1 cellular context compared by ENCODE assay signal in the genomic region with DNA sequence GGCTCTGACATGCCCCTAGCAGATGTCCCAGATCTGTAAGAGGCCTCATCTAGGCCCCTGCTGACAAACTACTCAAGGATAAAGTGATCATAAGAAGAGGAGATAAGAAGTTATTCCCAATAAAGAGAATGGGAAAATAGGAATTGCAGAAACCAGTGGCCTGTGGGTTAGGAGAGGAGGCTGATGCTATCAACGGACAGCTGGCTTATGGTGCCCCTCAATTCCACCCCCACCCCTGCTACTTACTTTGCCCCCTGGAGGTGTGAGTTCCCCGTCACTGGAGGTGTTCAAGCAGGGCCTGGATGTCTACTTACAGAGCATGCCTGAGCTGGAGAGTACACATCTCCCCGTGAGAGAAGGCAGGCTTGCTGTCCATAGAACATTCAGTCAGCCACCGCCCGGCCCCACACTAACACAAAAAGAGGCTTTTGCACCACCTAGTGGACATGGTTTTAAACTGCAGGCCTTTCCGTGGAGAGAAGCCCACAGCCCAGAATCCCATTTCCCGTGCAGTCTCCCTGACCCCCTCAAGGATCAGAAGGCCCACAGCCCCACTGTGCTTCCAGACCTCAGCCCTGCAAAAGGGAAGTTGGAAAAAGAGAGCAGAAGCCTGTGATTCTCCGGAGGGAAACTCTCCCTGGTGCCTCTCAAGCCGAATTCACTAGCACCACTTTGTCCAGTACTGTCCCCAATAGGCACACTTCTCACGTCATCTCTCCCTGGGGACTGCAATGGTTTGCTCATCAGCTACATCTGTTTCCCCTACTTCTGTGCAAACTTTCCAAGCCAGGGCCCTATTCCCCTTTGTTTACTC.
TF ChIP-seq lines count a peak whose summit lies in the region.

No MANE protein-coding gene starts in this region.

TF ChIP-seq in HepG2, 621 proteins besides CTCF, POLR2A, EP300 and RAD21 (continued from another document and continues in another):
- TF ChIP-seq, protein P1, sequence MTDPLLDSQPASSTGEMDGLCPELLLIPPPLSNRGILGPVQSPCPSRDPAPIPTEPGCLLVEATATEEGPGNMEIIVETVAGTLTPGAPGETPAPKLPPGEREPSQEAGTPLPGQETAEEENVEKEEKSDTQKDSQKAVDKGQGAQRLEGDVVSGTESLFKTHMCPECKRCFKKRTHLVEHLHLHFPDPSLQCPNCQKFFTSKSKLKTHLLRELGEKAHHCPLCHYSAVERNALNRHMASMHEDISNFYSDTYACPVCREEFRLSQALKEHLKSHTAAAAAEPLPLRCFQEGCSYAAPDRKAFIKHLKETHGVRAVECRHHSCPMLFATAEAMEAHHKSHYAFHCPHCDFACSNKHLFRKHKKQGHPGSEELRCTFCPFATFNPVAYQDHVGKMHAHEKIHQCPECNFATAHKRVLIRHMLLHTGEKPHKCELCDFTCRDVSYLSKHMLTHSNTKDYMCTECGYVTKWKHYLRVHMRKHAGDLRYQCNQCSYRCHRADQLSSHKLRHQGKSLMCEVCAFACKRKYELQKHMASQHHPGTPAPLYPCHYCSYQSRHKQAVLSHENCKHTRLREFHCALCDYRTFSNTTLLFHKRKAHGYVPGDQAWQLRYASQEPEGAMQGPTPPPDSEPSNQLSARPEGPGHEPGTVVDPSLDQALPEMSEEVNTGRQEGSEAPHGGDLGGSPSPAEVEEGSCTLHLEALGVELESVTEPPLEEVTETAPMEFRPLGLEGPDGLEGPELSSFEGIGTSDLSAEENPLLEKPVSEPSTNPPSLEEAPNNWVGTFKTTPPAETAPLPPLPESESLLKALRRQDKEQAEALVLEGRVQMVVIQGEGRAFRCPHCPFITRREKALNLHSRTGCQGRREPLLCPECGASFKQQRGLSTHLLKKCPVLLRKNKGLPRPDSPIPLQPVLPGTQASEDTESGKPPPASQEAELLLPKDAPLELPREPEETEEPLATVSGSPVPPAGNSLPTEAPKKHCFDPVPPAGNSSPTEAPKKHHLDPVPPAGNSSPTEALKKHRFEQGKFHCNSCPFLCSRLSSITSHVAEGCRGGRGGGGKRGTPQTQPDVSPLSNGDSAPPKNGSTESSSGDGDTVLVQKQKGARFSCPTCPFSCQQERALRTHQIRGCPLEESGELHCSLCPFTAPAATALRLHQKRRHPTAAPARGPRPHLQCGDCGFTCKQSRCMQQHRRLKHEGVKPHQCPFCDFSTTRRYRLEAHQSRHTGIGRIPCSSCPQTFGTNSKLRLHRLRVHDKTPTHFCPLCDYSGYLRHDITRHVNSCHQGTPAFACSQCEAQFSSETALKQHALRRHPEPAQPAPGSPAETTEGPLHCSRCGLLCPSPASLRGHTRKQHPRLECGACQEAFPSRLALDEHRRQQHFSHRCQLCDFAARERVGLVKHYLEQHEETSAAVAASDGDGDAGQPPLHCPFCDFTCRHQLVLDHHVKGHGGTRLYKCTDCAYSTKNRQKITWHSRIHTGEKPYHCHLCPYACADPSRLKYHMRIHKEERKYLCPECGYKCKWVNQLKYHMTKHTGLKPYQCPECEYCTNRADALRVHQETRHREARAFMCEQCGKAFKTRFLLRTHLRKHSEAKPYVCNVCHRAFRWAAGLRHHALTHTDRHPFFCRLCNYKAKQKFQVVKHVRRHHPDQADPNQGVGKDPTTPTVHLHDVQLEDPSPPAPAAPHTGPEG (CRISPR knock-in tag; IDR thresholded peaks at IDR 0.05), result no peak
- TF ChIP-seq ZMYM4 (CRISPR knock-in tag; IDR thresholded peaks at IDR 0.05) (peak; percentile 33; the same call in 1 of the 2 replicates), RELA (CRISPR knock-in tag; IDR thresholded peaks at IDR 0.05) (no peak), SATB2 (CRISPR knock-in tag; IDR thresholded peaks at IDR 0.05) (no peak), MLLT10 (CRISPR knock-in tag; IDR thresholded peaks at IDR 0.05) (no peak), HNRNPH1 (optimal IDR thresholded peaks at IDR 0.05; ENCODE audit: low read depth, low read length) (no peak), DR1 (CRISPR knock-in tag; IDR thresholded peaks at IDR 0.05) (no peak), GATAD2A (CRISPR knock-in tag; IDR thresholded peaks at IDR 0.05) (no peak), FOSL1 (CRISPR knock-in tag; IDR thresholded peaks at IDR 0.05; ENCODE audit: borderline replicate concordance) (no peak), PPARG (CRISPR knock-in tag; conservative IDR thresholded peaks at IDR 0.05) (no peak), RAD51 (IDR thresholded peaks at IDR 0.05; ENCODE audit: borderline replicate concordance) (no peak), ZNF441 (CRISPR knock-in tag; IDR thresholded peaks at IDR 0.05; ENCODE audit: borderline replicate concordance) (no peak), ZNF678 (CRISPR knock-in tag; IDR thresholded peaks at IDR 0.05) (no peak), ZFP41 (CRISPR knock-in tag; IDR thresholded peaks at IDR 0.05; ENCODE audit: borderline replicate concordance) (no peak), KDM2A (CRISPR knock-in tag; IDR thresholded peaks at IDR 0.05; ENCODE audit: borderline replicate concordance, low read depth) (peak; percentile 48; the same call in 1 of the 2 replicates), ZNF317 (CRISPR knock-in tag; IDR thresholded peaks at IDR 0.05) (no peak), ZNF883 (CRISPR knock-in tag; IDR thresholded peaks at IDR 0.05; ENCODE audit: not compliant biosample characterization) (no peak), ZNF235 (CRISPR knock-in tag; IDR thresholded peaks at IDR 0.05; ENCODE audit: borderline replicate concordance) (no peak), NFE2L1 (CRISPR knock-in tag; IDR thresholded peaks at IDR 0.05; ENCODE audit: borderline replicate concordance) (no peak), ZIK1 (CRISPR knock-in tag; IDR thresholded peaks at IDR 0.05; ENCODE audit: borderline replicate concordance, low read depth) (no peak), KAT8 (CRISPR knock-in tag; IDR thresholded peaks at IDR 0.05) (no peak), ZNF282 (IDR thresholded peaks at IDR 0.05; ENCODE audit: partially characterized antibody) (no peak), MAF1 (CRISPR knock-in tag; IDR thresholded peaks at IDR 0.05; ENCODE audit: borderline replicate concordance) (no peak), TOPORS (CRISPR knock-in tag; IDR thresholded peaks at IDR 0.05) (no peak), HOXA5 (CRISPR knock-in tag; IDR thresholded peaks at IDR 0.05) (peak; percentile 26; the same call in 1 of the 2 replicates), MAFK (conservative IDR thresholded peaks at IDR 0.05 in 1 of 2, IDR thresholded peaks at IDR 0.05 in 1 of 2; ENCODE audit: low read length in 2 of 2) (no peak), ZNF232 (CRISPR knock-in tag; IDR thresholded peaks at IDR 0.05; ENCODE audit: borderline replicate concordance) (no peak), MXD1 (CRISPR knock-in tag; IDR thresholded peaks at IDR 0.05) (no peak), TIGD3 (CRISPR knock-in tag; IDR thresholded peaks at IDR 0.05; ENCODE audit: borderline replicate concordance) (no peak), BORCS8-MEF2B (CRISPR knock-in tag; IDR thresholded peaks at IDR 0.05) (peak; percentile 46; the same call in 1 of the 2 replicates), ZNF652 (CRISPR knock-in tag; IDR thresholded peaks at IDR 0.05; ENCODE audit: borderline replicate concordance, low read depth) (no peak), ATF1 (CRISPR knock-in tag; IDR thresholded peaks at IDR 0.05) (no peak), DMTF1 (CRISPR knock-in tag; IDR thresholded peaks at IDR 0.05) (no peak), RORA (CRISPR knock-in tag; IDR thresholded peaks at IDR 0.05) (no peak)
- TF ChIP-seq, protein P2, sequence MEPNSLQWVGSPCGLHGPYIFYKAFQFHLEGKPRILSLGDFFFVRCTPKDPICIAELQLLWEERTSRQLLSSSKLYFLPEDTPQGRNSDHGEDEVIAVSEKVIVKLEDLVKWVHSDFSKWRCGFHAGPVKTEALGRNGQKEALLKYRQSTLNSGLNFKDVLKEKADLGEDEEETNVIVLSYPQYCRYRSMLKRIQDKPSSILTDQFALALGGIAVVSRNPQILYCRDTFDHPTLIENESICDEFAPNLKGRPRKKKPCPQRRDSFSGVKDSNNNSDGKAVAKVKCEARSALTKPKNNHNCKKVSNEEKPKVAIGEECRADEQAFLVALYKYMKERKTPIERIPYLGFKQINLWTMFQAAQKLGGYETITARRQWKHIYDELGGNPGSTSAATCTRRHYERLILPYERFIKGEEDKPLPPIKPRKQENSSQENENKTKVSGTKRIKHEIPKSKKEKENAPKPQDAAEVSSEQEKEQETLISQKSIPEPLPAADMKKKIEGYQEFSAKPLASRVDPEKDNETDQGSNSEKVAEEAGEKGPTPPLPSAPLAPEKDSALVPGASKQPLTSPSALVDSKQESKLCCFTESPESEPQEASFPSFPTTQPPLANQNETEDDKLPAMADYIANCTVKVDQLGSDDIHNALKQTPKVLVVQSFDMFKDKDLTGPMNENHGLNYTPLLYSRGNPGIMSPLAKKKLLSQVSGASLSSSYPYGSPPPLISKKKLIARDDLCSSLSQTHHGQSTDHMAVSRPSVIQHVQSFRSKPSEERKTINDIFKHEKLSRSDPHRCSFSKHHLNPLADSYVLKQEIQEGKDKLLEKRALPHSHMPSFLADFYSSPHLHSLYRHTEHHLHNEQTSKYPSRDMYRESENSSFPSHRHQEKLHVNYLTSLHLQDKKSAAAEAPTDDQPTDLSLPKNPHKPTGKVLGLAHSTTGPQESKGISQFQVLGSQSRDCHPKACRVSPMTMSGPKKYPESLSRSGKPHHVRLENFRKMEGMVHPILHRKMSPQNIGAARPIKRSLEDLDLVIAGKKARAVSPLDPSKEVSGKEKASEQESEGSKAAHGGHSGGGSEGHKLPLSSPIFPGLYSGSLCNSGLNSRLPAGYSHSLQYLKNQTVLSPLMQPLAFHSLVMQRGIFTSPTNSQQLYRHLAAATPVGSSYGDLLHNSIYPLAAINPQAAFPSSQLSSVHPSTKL (CRISPR knock-in tag; IDR thresholded peaks at IDR 0.05), result 0 out of 2 replicates have a peak, but pooled peaks have one; percentile 21
- TF ChIP-seq, protein P3, sequence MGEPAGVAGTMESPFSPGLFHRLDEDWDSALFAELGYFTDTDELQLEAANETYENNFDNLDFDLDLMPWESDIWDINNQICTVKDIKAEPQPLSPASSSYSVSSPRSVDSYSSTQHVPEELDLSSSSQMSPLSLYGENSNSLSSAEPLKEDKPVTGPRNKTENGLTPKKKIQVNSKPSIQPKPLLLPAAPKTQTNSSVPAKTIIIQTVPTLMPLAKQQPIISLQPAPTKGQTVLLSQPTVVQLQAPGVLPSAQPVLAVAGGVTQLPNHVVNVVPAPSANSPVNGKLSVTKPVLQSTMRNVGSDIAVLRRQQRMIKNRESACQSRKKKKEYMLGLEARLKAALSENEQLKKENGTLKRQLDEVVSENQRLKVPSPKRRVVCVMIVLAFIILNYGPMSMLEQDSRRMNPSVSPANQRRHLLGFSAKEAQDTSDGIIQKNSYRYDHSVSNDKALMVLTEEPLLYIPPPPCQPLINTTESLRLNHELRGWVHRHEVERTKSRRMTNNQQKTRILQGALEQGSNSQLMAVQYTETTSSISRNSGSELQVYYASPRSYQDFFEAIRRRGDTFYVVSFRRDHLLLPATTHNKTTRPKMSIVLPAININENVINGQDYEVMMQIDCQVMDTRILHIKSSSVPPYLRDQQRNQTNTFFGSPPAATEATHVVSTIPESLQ (CRISPR knock-in tag; conservative IDR thresholded peaks at IDR 0.05), result no peak
- TF ChIP-seq, protein P4, sequence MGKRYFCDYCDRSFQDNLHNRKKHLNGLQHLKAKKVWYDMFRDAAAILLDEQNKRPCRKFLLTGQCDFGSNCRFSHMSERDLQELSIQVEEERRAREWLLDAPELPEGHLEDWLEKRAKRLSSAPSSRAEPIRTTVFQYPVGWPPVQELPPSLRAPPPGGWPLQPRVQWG (CRISPR knock-in tag; IDR thresholded peaks at IDR 0.05; ENCODE audit: borderline replicate concordance, low read depth), result no peak
- TF ChIP-seq, protein P5, sequence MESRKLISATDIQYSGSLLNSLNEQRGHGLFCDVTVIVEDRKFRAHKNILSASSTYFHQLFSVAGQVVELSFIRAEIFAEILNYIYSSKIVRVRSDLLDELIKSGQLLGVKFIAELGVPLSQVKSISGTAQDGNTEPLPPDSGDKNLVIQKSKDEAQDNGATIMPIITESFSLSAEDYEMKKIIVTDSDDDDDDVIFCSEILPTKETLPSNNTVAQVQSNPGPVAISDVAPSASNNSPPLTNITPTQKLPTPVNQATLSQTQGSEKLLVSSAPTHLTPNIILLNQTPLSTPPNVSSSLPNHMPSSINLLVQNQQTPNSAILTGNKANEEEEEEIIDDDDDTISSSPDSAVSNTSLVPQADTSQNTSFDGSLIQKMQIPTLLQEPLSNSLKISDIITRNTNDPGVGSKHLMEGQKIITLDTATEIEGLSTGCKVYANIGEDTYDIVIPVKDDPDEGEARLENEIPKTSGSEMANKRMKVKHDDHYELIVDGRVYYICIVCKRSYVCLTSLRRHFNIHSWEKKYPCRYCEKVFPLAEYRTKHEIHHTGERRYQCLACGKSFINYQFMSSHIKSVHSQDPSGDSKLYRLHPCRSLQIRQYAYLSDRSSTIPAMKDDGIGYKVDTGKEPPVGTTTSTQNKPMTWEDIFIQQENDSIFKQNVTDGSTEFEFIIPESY (CRISPR knock-in tag; IDR thresholded peaks at IDR 0.05), result no peak
